ENCODE assay signal across 18 cellular contexts in genomic region chr9:85700330-85700729, GRCh38.
"Had no signal": no experiment of that assay in that cellular context is flagged by ENCODE, and none has a peak within 500 bp of the region (broad histone marks: within the 10 kb centered on the region; RNA-seq: fewer than 3 reads in every experiment).

No MANE protein-coding gene starts in this region.

- H3K4me3 ChIP-seq: gastrocnemius medialis, prostate gland, right lobe of liver, suprapubic skin had no signal

- H3K4me1 ChIP-seq: prostate gland, right lobe of liver had no signal

- H3K9me3 ChIP-seq: gastrocnemius medialis, prostate gland, right lobe of liver, suprapubic skin had no signal

- ATAC-seq: activated CD8-positive, alpha-beta T cell treated with anti-CD3 and anti-CD28 coated beads for 36 hours; gastrocnemius medialis; right lobe of liver; stimulated activated naive CD8-positive, alpha-beta T cell treated with anti-CD3 and anti-CD28 coated beads, Interleukin-15, Interleukin-2, amounts not matched to agents 100 U/mL and 50 U/mL, for 24 hours had no signal

- H3K27me3 Mint-ChIP-seq: activated CD8-positive, alpha-beta T cell treated with anti-CD3 and anti-CD28 coated beads for 36 hours; T-cell; type B pancreatic cell had no signal

- H3K36me3 ChIP-seq: gastrocnemius medialis, prostate gland, right lobe of liver, suprapubic skin had no signal

- H3K27ac Mint-ChIP-seq: activated CD8-positive, alpha-beta T cell treated with anti-CD3 and anti-CD28 coated beads for 36 hours; activated T-cell treated with anti-CD3 and anti-CD28 coated beads, Interleukin-2, amount 50 U/mL, for 72 hours; type B pancreatic cell had no signal

- H3K27me3 ChIP-seq: gastrocnemius medialis, right lobe of liver, suprapubic skin had no signal

- H3K9me3 Mint-ChIP-seq: activated CD8-positive, alpha-beta T cell treated with anti-CD3 and anti-CD28 coated beads for 36 hours; activated T-cell treated with anti-CD3 and anti-CD28 coated beads, Interleukin-2, amount 50 U/mL, for 72 hours; T-cell; type B pancreatic cell had no signal

- DNase-seq: activated CD4-positive, alpha-beta T cell treated with anti-CD3 and anti-CD28 coated beads for 4 hours; activated CD8-positive, alpha-beta memory T cell treated with anti-CD3 and anti-CD28 coated beads, Interleukin-2, amount 50 U/mL, for 4 hours; activated CD8-positive, alpha-beta T cell treated with anti-CD3 and anti-CD28 coated beads for 36 hours; activated T-cell treated with anti-CD3 and anti-CD28 coated beads, Interleukin-2, amount 50 U/mL, for 72 hours; caudate nucleus; effector memory CD4-positive, alpha-beta T cell; gastrocnemius medialis; hippocampal formation; occipital lobe; right lobe of liver; stimulated activated CD4-positive, alpha-beta T cell treated with anti-CD3 and anti-CD28 coated beads, Interleukin-2, amount 100 ng/mL, for 24 hours; stimulated activated naive CD8-positive, alpha-beta T cell treated with anti-CD3 and anti-CD28 coated beads, Interleukin-15, Interleukin-2, amounts not matched to agents 100 U/mL and 50 U/mL, for 24 hours; T-cell; T1000 had no signal

- H3K4me3 Mint-ChIP-seq: activated CD8-positive, alpha-beta T cell treated with anti-CD3 and anti-CD28 coated beads for 36 hours; activated T-cell treated with anti-CD3 and anti-CD28 coated beads, Interleukin-2, amount 50 U/mL, for 72 hours; T-cell; type B pancreatic cell had no signal

- H3K27ac ChIP-seq: epithelial cell of prostate, gastrocnemius medialis, prostate gland, right lobe of liver, suprapubic skin had no signal
